ENCODE assay signal across 15 cellular contexts in the genomic region with DNA sequence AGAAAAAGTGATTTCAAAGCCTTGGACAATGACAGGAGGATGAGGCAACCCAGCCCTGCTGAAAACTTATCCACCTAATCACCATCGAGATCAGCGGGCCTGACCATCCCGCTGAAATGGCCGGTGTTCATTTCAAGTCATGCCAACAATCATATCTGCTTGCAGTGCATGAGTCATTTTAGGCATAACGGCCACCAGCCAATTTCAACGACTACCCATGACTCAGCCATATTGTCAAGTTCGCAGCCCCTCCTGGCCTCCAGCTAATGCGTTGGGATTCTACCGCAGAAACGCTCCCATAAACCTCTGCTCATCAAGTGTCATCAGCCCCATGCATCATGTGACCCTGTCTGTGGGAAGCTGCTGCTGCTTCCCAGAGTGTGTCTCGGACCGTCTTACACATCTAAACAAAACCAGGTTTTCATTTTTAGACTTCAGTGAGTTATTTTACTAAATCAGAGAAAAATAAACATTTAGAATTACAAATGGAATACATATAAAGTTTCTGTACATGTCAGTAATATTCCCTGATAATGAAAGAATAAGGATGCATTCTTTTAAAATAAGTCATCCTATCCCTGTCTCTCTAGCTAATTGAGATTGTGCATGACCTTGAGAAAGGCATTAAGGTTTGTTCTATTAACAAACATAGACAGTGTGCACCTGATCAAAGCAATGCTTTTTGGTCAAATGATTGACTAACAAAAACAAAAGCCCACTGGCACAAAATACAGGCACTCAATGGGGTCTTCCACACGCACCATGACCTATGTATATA.
DNase-seq lines count a peak whose midpoint lies in the region; ATAC-seq and TF ChIP-seq lines count a peak whose summit lies in the region.
"Had no signal": no experiment of that assay in that cellular context is flagged by ENCODE, and none has a peak within 500 bp of the region (broad histone marks: within the 10 kb centered on the region; RNA-seq: fewer than 3 reads in every experiment).

No MANE protein-coding gene starts in this region.

- no peaks in the 10 kb centered on the region for H3K36me3 ChIP-seq in brain microvascular endothelial cell (replicated peaks)
- H3K36me3 ChIP-seq in A673 (ENCODE audit: insufficient read depth, low read length, poor library complexity, severe bottlenecking): no peaks in the 10 kb centered on the region
- H3K36me3 ChIP-seq: Peyer's patch, tibial nerve had no signal

- H3K4me3 ChIP-seq in brain microvascular endothelial cell (ENCODE audit: low read depth, low read length) (no peak overlapping the region), A673 (ENCODE audit: low read depth, low read length, poor library complexity, severe bottlenecking) (no peak overlapping the region)
- H3K4me3 ChIP-seq: Peyer's patch, tibial nerve had no signal

- no peak overlapping the region for H3K4me3 Mint-ChIP-seq in activated naive CD8-positive, alpha-beta T cell treated with anti-CD3 and anti-CD28 coated beads, Interleukin-2, amount 50 U/mL, for 24 hours
- H3K4me3 Mint-ChIP-seq: activated T-helper 1 cell treated with anti-CD3 and anti-CD28 coated beads, Interleukin-12 subunit alpha, Interleukin-12 subunit beta, Interleukin-2, Interleukin-4 antibody, amounts not matched to agents 30 ng/mL and 10 ng/mL and 1 ng/mL, durations not matched to agents 14 hours and 24 hours and 36 hours; central memory CD8-positive, alpha-beta T cell had no signal

- in situ Hi-C loops in brain microvascular endothelial cell (cut with HindIII; ENCODE audit: low pct_ligation_motif_present, low sequenced_read_pairs): no loop called here

- TF ChIP-seq CTCF in brain microvascular endothelial cell (IDR thresholded peaks at IDR 0.05; ENCODE audit: low read depth, low read length, missing control alignments) (no peak), A673 (conservative IDR thresholded peaks at IDR 0.05; ENCODE audit: low read depth, low read length) (no peak)

- H3K4me1 ChIP-seq in A673 (ENCODE audit: insufficient read depth, low read length, poor library complexity, severe bottlenecking): no peaks in the 10 kb centered on the region
- H3K4me1 ChIP-seq: Peyer's patch, tibial nerve had no signal

- no peaks in the 10 kb centered on the region for H3K9me3 Mint-ChIP-seq in activated naive CD8-positive, alpha-beta T cell treated with anti-CD3 and anti-CD28 coated beads, Interleukin-2, amount 50 U/mL, for 24 hours

- POLR2A ChIA-PET in A673 (lab: Charles Lee; ENCODE audit: low non-redundant PET): no interaction called here

- CTCF ChIA-PET in A673 (lab: Charles Lee): no interaction called here

- peak; percentile 98 for DNase-seq in EH (ENCODE audit: low read depth)
- DNase-seq in NCI-H226: peak; percentile 84
- peak; percentile 100 for DNase-seq in brain microvascular endothelial cell
- DNase-seq in non-pigmented ciliary epithelial cell (ENCODE audit: low read depth): peak; percentile 97
- no peak for DNase-seq in NCI-H187 treated with DMSO at 0.1 percent for 48 hours (lab: John Stamatoyannopoulos, UW)
- no peak for DNase-seq in activated naive CD8-positive, alpha-beta T cell treated with anti-CD3 and anti-CD28 coated beads, Interleukin-2, amount 50 U/mL, for 24 hours
- DNase-seq in A673 (ENCODE audit: low spot score): no peak
- no peak for DNase-seq in NCI-H526 (lab: John Stamatoyannopoulos, UW)
- DNase-seq: activated CD4-positive, alpha-beta T cell treated with anti-CD3 and anti-CD28 coated beads for 1 hour; NCI-H2107; Peyer's patch; posterior cingulate gyrus had no signal

- H3K9me3 ChIP-seq in A673 (ENCODE audit: low read depth, low read length, poor library complexity, severe bottlenecking): no peaks in the 10 kb centered on the region
- H3K9me3 ChIP-seq: Peyer's patch, tibial nerve had no signal

- intact Hi-C loops in A673 (cut with micrococcal nuclease; ENCODE audit: unreplicated experiment): no loop called here

- H3K27ac Mint-ChIP-seq in activated naive CD8-positive, alpha-beta T cell treated with anti-CD3 and anti-CD28 coated beads, Interleukin-2, amount 50 U/mL, for 24 hours: no peak overlapping the region
- H3K27ac Mint-ChIP-seq: activated T-helper 1 cell treated with anti-CD3 and anti-CD28 coated beads, Interleukin-12 subunit alpha, Interleukin-12 subunit beta, Interleukin-2, Interleukin-4 antibody, amounts not matched to agents 30 ng/mL and 10 ng/mL and 1 ng/mL, durations not matched to agents 14 hours and 24 hours and 36 hours had no signal

- H3K27ac ChIP-seq in brain microvascular endothelial cell (peak overlapping the region; percentile 87), A673 (ENCODE audit: low read depth, low read length, poor library complexity, severe bottlenecking) (no peak overlapping the region)
- H3K27ac ChIP-seq: Peyer's patch, tibial nerve had no signal

- BruUV-seq in A673 (replicated peaks; lab: Mats Ljungman, UMichigan): no TSS peak

- ATAC-seq in activated naive CD8-positive, alpha-beta T cell treated with anti-CD3 and anti-CD28 coated beads, Interleukin-2, amount 50 U/mL, for 24 hours: no peak

- H3K4me1 Mint-ChIP-seq in activated naive CD8-positive, alpha-beta T cell treated with anti-CD3 and anti-CD28 coated beads, Interleukin-2, amount 50 U/mL, for 24 hours: no peaks in the 10 kb centered on the region
- H3K4me1 Mint-ChIP-seq: central memory CD8-positive, alpha-beta T cell had no signal

- no peaks in the 10 kb centered on the region for H3K36me3 Mint-ChIP-seq in activated naive CD8-positive, alpha-beta T cell treated with anti-CD3 and anti-CD28 coated beads, Interleukin-2, amount 50 U/mL, for 24 hours (ENCODE audit: low read depth)

- no peaks in the 10 kb centered on the region for H3K27me3 Mint-ChIP-seq in activated naive CD8-positive, alpha-beta T cell treated with anti-CD3 and anti-CD28 coated beads, Interleukin-2, amount 50 U/mL, for 24 hours
- H3K27me3 Mint-ChIP-seq: central memory CD8-positive, alpha-beta T cell had no signal

- H3K27me3 ChIP-seq in brain microvascular endothelial cell (replicated peaks): no peaks in the 10 kb centered on the region
- H3K27me3 ChIP-seq in A673 (replicated peaks; ENCODE audit: insufficient read depth, low read depth, low read length, poor library complexity): no peaks in the 10 kb centered on the region
- H3K27me3 ChIP-seq: Peyer's patch, tibial nerve had no signal

Comparison
In these comparisons a context has a peak if more than half of its experiments do, and no peak if none do; other contexts are left out.
1. DNase-seq: peak in EH (single experiment), NCI-H226 (single experiment), brain microvascular endothelial cell (single experiment) and non-pigmented ciliary epithelial cell (single experiment); none in NCI-H187 treated with DMSO at 0.1 percent for 48 hours (single experiment), activated naive CD8-positive, alpha-beta T cell treated with anti-CD3 and anti-CD28 coated beads, Interleukin-2, amount 50 U/mL, for 24 hours (single experiment), A673 (single experiment) and NCI-H526 (0 of 2).